Comparison of ENCODE assay signal across 8 cellular contexts in genomic region chr12:131896811-131897270, GRCh38. TPM values are rescaled to one million over a fixed set of nuclear protein-coding genes. Genes with fewer than 3 reads are reported as not detected.
A peak's percentile ranks its signal among the peaks of the same experiment; 100 is the strongest.
DNase-seq lines count a peak whose midpoint lies in the region; ATAC-seq and TF ChIP-seq lines count a peak whose summit lies in the region.

No MANE protein-coding gene starts in this region.

- H3K27me3 ChIP-seq in SJSA1 (replicated peaks), result no peaks in the 10 kb centered on the region
- H3K27me3 ChIP-seq in parathyroid adenoma (ENCODE audit: control insufficient read depth, insufficient read depth, low read length), result no peaks in the 10 kb centered on the region

- H3K4me3 ChIP-seq in SJSA1, result no peak overlapping the region
- peak overlapping the region; percentile 73 for H3K4me3 ChIP-seq in fibroblast of villous mesenchyme (ENCODE audit: low read depth, low read length)
- peak overlapping the region; percentile 57 for H3K4me3 ChIP-seq in parathyroid adenoma (ENCODE audit: low read depth, low read length)

- H3K9me3 Mint-ChIP-seq in Calu3 (ENCODE audit: low read depth, unreplicated experiment), result no peaks in the 10 kb centered on the region

- DNase-seq in Calu3 (no peak), SJSA1 (ENCODE audit: low read depth in 1 of 2, low spot score in 2 of 2) (peak in 1 of 2 experiments; percentile 42), fibroblast of villous mesenchyme (ENCODE audit: low read depth) (no peak), kidney glomerular epithelial cell (lab: John Stamatoyannopoulos, UW) (no peak)
- no peak for DNase-seq in stimulated activated CD4-positive, alpha-beta T cell treated with anti-CD3 and anti-CD28 coated beads, Interleukin-4, amount 100 ng/mL, for 24 hours

- H3K9me3 ChIP-seq in SJSA1 (replicated peaks) (no peaks in the 10 kb centered on the region), parathyroid adenoma (ENCODE audit: control insufficient read depth, low read length) (no peaks in the 10 kb centered on the region)

- H3K4me1 ChIP-seq in SJSA1 (replicated peaks) (peaks cover 18% of the 10 kb centered on the region), parathyroid adenoma (peaks cover 18% of the 10 kb centered on the region)

- peaks cover 40% of the 10 kb centered on the region for H3K79me2 ChIP-seq in parathyroid adenoma

- BruUV-seq in Calu3 (replicated peaks; lab: Mats Ljungman, UMichigan), result no TSS peak

- H3K36me3 Mint-ChIP-seq in Calu3 (ENCODE audit: insufficient read depth, unreplicated experiment), result peaks cover 37% of the 10 kb centered on the region

- CTCF ChIA-PET in Calu3 (lab: Charles Lee), result interaction anchor here (0.6 to 1.1 kb wide), 2 partner anchors 9 to 45 kb away, joined by 3 read pairs; no protein-coding TSS in a partner anchor

- H2AFZ ChIP-seq in parathyroid adenoma, result peak overlapping the region; percentile 82

- peaks cover 16% of the 10 kb centered on the region for H3K4me1 Mint-ChIP-seq in Calu3 (ENCODE audit: low read depth, unreplicated experiment)

- H3K9ac ChIP-seq in parathyroid adenoma, result peak overlapping the region; percentile 81

- H3K27me3 Mint-ChIP-seq in Calu3 (ENCODE audit: unreplicated experiment), result no peaks in the 10 kb centered on the region

- peak overlapping the region; percentile 76 for H3K27ac Mint-ChIP-seq in Calu3 (ENCODE audit: unreplicated experiment)

- peak overlapping the region; percentile 80 for H3K4me3 Mint-ChIP-seq in Calu3 (ENCODE audit: low read depth, unreplicated experiment)

- intact Hi-C loops in Calu3 (cut with micrococcal nuclease; ENCODE audit: unreplicated experiment), result no loop called here

- H3K36me3 ChIP-seq in SJSA1, result peaks cover 12% of the 10 kb centered on the region
- H3K36me3 ChIP-seq in parathyroid adenoma (ENCODE audit: control insufficient read depth, insufficient read depth, low read length), result no peaks in the 10 kb centered on the region

- ATAC-seq in GM19395 (IDR thresholded peaks at IDR 0.05; ENCODE audit: unreplicated experiment) (no peak), GM21825 (IDR thresholded peaks at IDR 0.05; ENCODE audit: unreplicated experiment) (no peak)

- peak overlapping the region; percentile 100 for H3K4me2 ChIP-seq in parathyroid adenoma (ENCODE audit: low read length)

- no peak for TF ChIP-seq CTCF in Calu3 (IDR thresholded peaks at IDR 0.05; ENCODE audit: unreplicated experiment)
- TF ChIP-seq CTCF in fibroblast of villous mesenchyme (IDR thresholded peaks at IDR 0.05; ENCODE audit: insufficient read depth, low read depth, low read length), result no peak
- no peak for TF ChIP-seq CTCF in parathyroid adenoma (IDR thresholded peaks at IDR 0.05)

- H3K27ac ChIP-seq in SJSA1 (peak overlapping the region; percentile 56; the same call in 1 of the 2 replicates), parathyroid adenoma (peak overlapping the region; percentile 99)

RNA-seq across cellular contexts. Expression of gene ULK1, which starts 2.4 kb away (rescaled TPM):
- total RNA-seq in Calu3 (2022) (48.7 and 48.9 TPM in 2 replicates), fibroblast of villous mesenchyme (9.3 and 11.7 TPM in 2 replicates)
- total RNA-seq in SJSA1 (2014; rRNA removed; shearing (Covaris generic)), result 1.5 and 2.9 TPM in 2 replicates

RNA-seq across cellular contexts. Expression of gene PUS1, which starts 32.2 kb away (rescaled TPM):
- 81.3 and 95.5 TPM in 2 replicates for total RNA-seq in Calu3 (2022)
- total RNA-seq in SJSA1 (2014; rRNA removed; shearing (Covaris generic)), result 7.0 and 14.3 TPM in 2 replicates
- 10.0 and 13.0 TPM in 2 replicates for total RNA-seq in fibroblast of villous mesenchyme

RNA-seq across cellular contexts. Expression of gene EP400, which starts 52.9 kb away (rescaled TPM):
- total RNA-seq in Calu3 (2022), result 84.4 and 88.7 TPM in 2 replicates
- total RNA-seq in SJSA1 (2014; rRNA removed; shearing (Covaris generic)), result 9.7 and 10.3 TPM in 2 replicates
- 13.0 and 13.2 TPM in 2 replicates for total RNA-seq in fibroblast of villous mesenchyme
